Comparison of ENCODE assay signal across 8 cellular contexts in genomic region chr12:55068416-55069010, GRCh38. TPM values are rescaled to one million over a fixed set of nuclear protein-coding genes. Genes with fewer than 3 reads are reported as not detected.
A peak's percentile ranks its signal among the peaks of the same experiment; 100 is the strongest.
DNase-seq lines count a peak whose midpoint lies in the region; ATAC-seq and TF ChIP-seq lines count a peak whose summit lies in the region.

No MANE protein-coding gene starts in this region.

- ATAC-seq in GM19467 (IDR thresholded peaks at IDR 0.05; ENCODE audit: unreplicated experiment) = peak; percentile 49
- ATAC-seq in GM21529 (IDR thresholded peaks at IDR 0.05; ENCODE audit: unreplicated experiment) = no peak

- DNase-seq in Daoy (ENCODE audit: low read depth) (peak; percentile 58), NT2/D1 (ENCODE audit: low read depth, low spot score) (peak; percentile 84), islet precursor cell (peak; percentile 89), stromal cell of bone marrow (ENCODE audit: low read depth) (peak; percentile 41)

- TF ChIP-seq CTCF in brain (conservative IDR thresholded peaks at IDR 0.05) = peak; percentile 51 to 83

- no peak overlapping the region for H3K4me3 ChIP-seq in NT2/D1 (ENCODE audit: insufficient read length, low read depth)

- no peak for TF ChIP-seq EP300 in Ishikawa (IDR thresholded peaks at IDR 0.05; ENCODE audit: borderline replicate concordance)

- no peaks in the 10 kb centered on the region for H3K9me3 ChIP-seq in NT2/D1 (ENCODE audit: insufficient read depth, low read length)

- no peaks in the 10 kb centered on the region for H3K36me3 Mint-ChIP-seq in brain

- H3K27me3 ChIP-seq in NT2/D1 (ENCODE audit: insufficient read depth, insufficient read length) = no peaks in the 10 kb centered on the region

- H3K9ac ChIP-seq in NT2/D1 (ENCODE audit: insufficient read length, low read depth) = no peak overlapping the region

- H3K27me3 Mint-ChIP-seq in brain = peaks cover 3% of the 10 kb centered on the region

- H3K4me1 ChIP-seq in NT2/D1 (ENCODE audit: insufficient read depth, insufficient read length) = peaks cover 3% of the 10 kb centered on the region

- peak; percentile 60 for TF ChIP-seq RAD21 in Ishikawa (IDR thresholded peaks at IDR 0.05; ENCODE audit: low read depth)

- no peak overlapping the region for H3K4me3 Mint-ChIP-seq in brain

- H3K4me1 Mint-ChIP-seq in brain = peaks cover 27% of the 10 kb centered on the region

- H3K36me3 ChIP-seq in NT2/D1 (ENCODE audit: insufficient read depth, insufficient read length, low read length) = no peaks in the 10 kb centered on the region

- peak overlapping the region in 3 of 5 experiments; percentile 48 to 84 (median 71) for H3K27ac Mint-ChIP-seq in brain

- H3K9me3 Mint-ChIP-seq in brain = peaks cover 0 to 4% (median 0%) of the 10 kb centered on the region in 5 experiments

TF ChIP-seq in Ishikawa, 13 proteins besides CTCF, POLR2A, EP300 and RAD21:
- TF ChIP-seq TEAD4 (IDR thresholded peaks at IDR 0.05) (no peak), YY1 (IDR thresholded peaks at IDR 0.05; ENCODE audit: low read depth) (0 out of 2 replicates have a peak, but pooled peaks have one; percentile 21), TCF12 (IDR thresholded peaks at IDR 0.05; ENCODE audit: low read depth) (no peak)
TF ChIP-seq in Ishikawa: peak in this region for 1.

RNA-seq across cellular contexts. Expression of gene NEUROD4, which starts 48.7 kb away (rescaled TPM):
- not detected in 2 replicates for total RNA-seq in Daoy (2014; rRNA removed; shearing (Covaris generic))
- not detected for polyA plus RNA-seq in brain (ENCODE audit: insufficient read depth, low read depth, low replicate concordance)

RNA-seq across cellular contexts. Expression of gene OR9K2, which starts 57.7 kb away (rescaled TPM):
- total RNA-seq in Daoy (2014; rRNA removed; shearing (Covaris generic)) = not detected in 2 replicates
- polyA plus RNA-seq in brain (ENCODE audit: insufficient read depth, low read depth, low replicate concordance) = not detected
